11 cellular contexts compared by ENCODE assay signal in the genomic region with DNA sequence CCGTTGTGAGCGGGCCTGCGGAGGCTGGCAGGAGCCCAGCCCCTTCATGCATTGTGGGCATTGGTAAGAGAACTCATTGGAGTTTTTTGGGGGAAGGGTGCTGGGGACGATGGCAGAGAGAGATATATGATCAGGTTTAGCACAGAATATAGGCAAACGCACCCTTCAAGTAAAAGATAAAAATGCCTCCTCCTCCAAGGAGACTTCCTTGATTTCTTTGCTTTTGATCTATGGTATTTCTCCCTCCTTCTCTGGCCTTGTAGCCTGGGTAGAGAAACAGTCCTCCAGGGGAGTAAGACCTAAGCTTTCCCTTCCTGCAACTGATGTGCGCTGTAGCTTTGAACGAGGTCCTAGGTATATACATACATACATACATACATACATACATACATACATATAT. TPM values are rescaled to one million over a fixed set of nuclear protein-coding genes. Genes with fewer than 3 reads are reported as not detected.
DNase-seq lines count a peak whose midpoint lies in the region; ATAC-seq and TF ChIP-seq lines count a peak whose summit lies in the region.
"Had no signal": no experiment of that assay in that cellular context is flagged by ENCODE, and none has a peak within 500 bp of the region (broad histone marks: within the 10 kb centered on the region; RNA-seq: fewer than 3 reads in every experiment).

No MANE protein-coding gene starts in this region.

- H3K27ac Mint-ChIP-seq in activated CD8-positive, alpha-beta T cell treated with anti-CD3 and anti-CD28 coated beads, Interleukin-2, amount 10 ng/mL, durations not matched to agents 7 days and 5 days = no peak overlapping the region
- no peak overlapping the region for H3K27ac Mint-ChIP-seq in naive B cell

- no peak for TF ChIP-seq CTCF in left ventricle myocardium inferior (IDR thresholded peaks at IDR 0.05; ENCODE audit: borderline replicate concordance)

- H3K4me3 ChIP-seq in left ventricle myocardium inferior (no peak overlapping the region), stomach smooth muscle (ENCODE audit: low read length in 2 of 2) (no peak overlapping the region)

- no peaks in the 10 kb centered on the region for H3K27me3 ChIP-seq in left ventricle myocardium inferior (ENCODE audit: low read depth)
- H3K27me3 ChIP-seq in stomach smooth muscle (ENCODE audit: control insufficient read depth in 1 of 2, insufficient read depth in 2 of 2, low read length in 2 of 2) = no peaks in the 10 kb centered on the region

- H3K4me1 ChIP-seq in left ventricle myocardium inferior (peaks cover 50% of the 10 kb centered on the region), stomach smooth muscle (ENCODE audit: control insufficient read depth, insufficient read depth, low read length) (peaks cover 23% of the 10 kb centered on the region)

- H3K9me3 ChIP-seq in left ventricle myocardium inferior (replicated peaks) = no peaks in the 10 kb centered on the region
- no peaks in the 10 kb centered on the region for H3K9me3 ChIP-seq in stomach smooth muscle (ENCODE audit: control insufficient read depth in 2 of 2, low read length in 2 of 2)

- no peak overlapping the region for H3K9ac ChIP-seq in stomach smooth muscle (ENCODE audit: low read length in 2 of 2)

- H3K36me3 Mint-ChIP-seq in activated CD8-positive, alpha-beta T cell treated with anti-CD3 and anti-CD28 coated beads, Interleukin-2, amount 10 ng/mL, durations not matched to agents 7 days and 5 days (ENCODE audit: low read depth) = no peaks in the 10 kb centered on the region
- no peaks in the 10 kb centered on the region for H3K36me3 Mint-ChIP-seq in naive B cell

- CTCF ChIA-PET in activated CD8-positive, alpha-beta T cell treated with anti-CD3 and anti-CD28 coated beads, Interleukin-2, amount 10 ng/mL, durations not matched to agents 7 days and 5 days (lab: Charles Lee) = no interaction called here

- POLR2A ChIA-PET in activated CD8-positive, alpha-beta T cell treated with anti-CD3 and anti-CD28 coated beads, Interleukin-2, amount 10 ng/mL, durations not matched to agents 7 days and 5 days (lab: Charles Lee) = no interaction called here

- DNase-seq in left ventricle myocardium inferior = no peak
- DNase-seq in cardiac septum (ENCODE audit: low spot score) = no peak
- no peak for DNase-seq in activated CD8-positive, alpha-beta T cell treated with anti-CD3 and anti-CD28 coated beads, Interleukin-2, amount 10 ng/mL, durations not matched to agents 7 days and 5 days
- DNase-seq in naive B cell = no peak
- no peak for DNase-seq in stimulated activated CD4-positive, alpha-beta T cell treated with anti-CD3 and anti-CD28 coated beads, Interleukin-15, amount 100 ng/mL, for 24 hours
- DNase-seq in activated effector memory CD4-positive, alpha-beta T cell treated with anti-CD3 and anti-CD28 coated beads, Interleukin-2, amount 50 U/mL, for 16 hours = no peak
- DNase-seq: dermis blood vessel endothelial cell, KG1, NCI-H1105 had no signal

- H3K36me3 ChIP-seq in left ventricle myocardium inferior (no peaks in the 10 kb centered on the region), stomach smooth muscle (ENCODE audit: control insufficient read depth in 2 of 2, insufficient read depth in 2 of 2, low read length in 2 of 2) (no peaks in the 10 kb centered on the region)

- ATAC-seq in activated CD8-positive, alpha-beta T cell treated with anti-CD3 and anti-CD28 coated beads, Interleukin-2, amount 10 ng/mL, durations not matched to agents 7 days and 5 days = no peak
- ATAC-seq in naive B cell (ENCODE audit: low read depth in 2 of 2) = no peak
- ATAC-seq in HG03565 (IDR thresholded peaks at IDR 0.05; ENCODE audit: unreplicated experiment) = no peak

- peak overlapping the region; percentile 37 for H3K4me3 Mint-ChIP-seq in activated CD8-positive, alpha-beta T cell treated with anti-CD3 and anti-CD28 coated beads, Interleukin-2, amount 10 ng/mL, durations not matched to agents 7 days and 5 days
- peak overlapping the region; percentile 38 to 89 (median 52) for H3K4me3 Mint-ChIP-seq in naive B cell

- intact Hi-C loops in left ventricle myocardium inferior (cut with micrococcal nuclease) (no loop called here), cardiac septum (cut with DNase I) (no loop called here)

- H3K27me3 Mint-ChIP-seq in activated CD8-positive, alpha-beta T cell treated with anti-CD3 and anti-CD28 coated beads, Interleukin-2, amount 10 ng/mL, durations not matched to agents 7 days and 5 days (ENCODE audit: low read depth) = no peaks in the 10 kb centered on the region
- H3K27me3 Mint-ChIP-seq in naive B cell = peaks cover 0 to 3% (median 3%) of the 10 kb centered on the region in 3 donors

- H3K9me3 Mint-ChIP-seq in activated CD8-positive, alpha-beta T cell treated with anti-CD3 and anti-CD28 coated beads, Interleukin-2, amount 10 ng/mL, durations not matched to agents 7 days and 5 days (ENCODE audit: insufficient read depth) = no peaks in the 10 kb centered on the region
- no peaks in the 10 kb centered on the region for H3K9me3 Mint-ChIP-seq in naive B cell

- H3K4me1 Mint-ChIP-seq in activated CD8-positive, alpha-beta T cell treated with anti-CD3 and anti-CD28 coated beads, Interleukin-2, amount 10 ng/mL, durations not matched to agents 7 days and 5 days (ENCODE audit: low read depth) = peaks cover 26% of the 10 kb centered on the region
- H3K4me1 Mint-ChIP-seq in naive B cell = peaks cover 3 to 10% (median 4%) of the 10 kb centered on the region in 3 donors

- peak overlapping the region; percentile 95 for H3K27ac ChIP-seq in left ventricle myocardium inferior (replicated peaks)
- peak overlapping the region; percentile 70 for H3K27ac ChIP-seq in stomach smooth muscle (ENCODE audit: low read length)

RNA-seq across cellular contexts. Expression of gene PPARGC1B, which starts 1.0 kb away (rescaled TPM):
- total RNA-seq in left ventricle myocardium inferior (28.4 TPM), cardiac septum (18.9 TPM)
- 1 to 10 TPM; 9.4 to 9.6 TPM for total RNA-seq in activated CD8-positive, alpha-beta T cell treated with anti-CD3 and anti-CD28 coated beads, Interleukin-2, amount 10 ng/mL, durations not matched to agents 7 days and 5 days
- polyA plus RNA-seq in naive B cell (ENCODE audit: low read depth in 6 of 6) = 1 to 10 TPM in 5 of 6 donors, under 1 TPM in 1; 0.62 to 2.5 (median 1.6) TPM
